In the genomic region with DNA sequence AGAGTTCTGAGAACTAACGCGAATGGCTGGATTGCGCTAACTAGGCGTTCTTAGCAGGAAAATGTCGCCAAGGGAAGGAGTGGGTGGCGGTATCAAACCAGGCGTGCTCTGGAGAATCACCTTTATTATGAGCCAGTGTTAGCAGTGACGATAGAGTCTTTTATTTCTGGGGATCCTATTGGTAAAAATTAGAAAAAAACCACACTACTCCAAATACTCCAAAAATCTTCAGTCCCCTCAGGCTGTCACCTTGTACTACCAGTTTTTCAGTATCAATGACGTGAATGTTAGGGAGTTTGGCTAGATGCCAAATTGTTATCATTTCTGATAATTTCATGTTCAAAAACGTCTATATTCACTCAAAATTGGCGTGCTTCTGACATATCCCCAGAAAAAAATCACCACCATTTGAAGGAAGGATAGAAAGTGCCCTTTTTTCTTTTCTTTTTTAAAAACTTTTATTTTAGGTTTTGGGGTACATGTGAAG, we compare ENCODE assay signal across 9 cellular contexts. TPM values are rescaled to one million over a fixed set of nuclear protein-coding genes. Genes with fewer than 3 reads are reported as not detected.
DNase-seq lines count a peak whose midpoint lies in the region; ATAC-seq and TF ChIP-seq lines count a peak whose summit lies in the region.
"Had no signal": no experiment of that assay in that cellular context is flagged by ENCODE, and none has a peak within 500 bp of the region (broad histone marks: within the 10 kb centered on the region; RNA-seq: fewer than 3 reads in every experiment).

No MANE protein-coding gene starts in this region.

- H3K27ac ChIP-seq in A673 (ENCODE audit: low read depth, low read length, poor library complexity, severe bottlenecking) = no peak overlapping the region

- H3K4me1 ChIP-seq in A673 (ENCODE audit: insufficient read depth, low read length, poor library complexity, severe bottlenecking) (peaks cover 7% of the 10 kb centered on the region), mononuclear cell (ENCODE audit: insufficient read depth, low read length) (no peaks in the 10 kb centered on the region)

- peaks cover 47% of the 10 kb centered on the region for H3K27me3 Mint-ChIP-seq in brain
- peaks cover 39% of the 10 kb centered on the region for H3K27me3 Mint-ChIP-seq in T-helper 2 cell treated with Interferon-gamma antibody and Interleukin-4, amounts not matched to agents 5 μg/mL and 100 μg/mL, for 36 hours (ENCODE audit: low read depth)

- H3K27ac Mint-ChIP-seq in brain = peak overlapping the region in 1 of 5 experiments; percentile 31
- no peak overlapping the region for H3K27ac Mint-ChIP-seq in T-helper 2 cell treated with Interferon-gamma antibody and Interleukin-4, amounts not matched to agents 5 μg/mL and 100 μg/mL, for 36 hours

- H3K9me3 ChIP-seq in A673 (ENCODE audit: low read depth, low read length, poor library complexity, severe bottlenecking) (no peaks in the 10 kb centered on the region), mononuclear cell (ENCODE audit: low read depth, low read length) (no peaks in the 10 kb centered on the region)

- intact Hi-C loops in A673 (cut with micrococcal nuclease; ENCODE audit: unreplicated experiment) = no loop called here

- peaks cover 15% of the 10 kb centered on the region for H3K4me1 Mint-ChIP-seq in brain
- no peaks in the 10 kb centered on the region for H3K4me1 Mint-ChIP-seq in T-helper 2 cell treated with Interferon-gamma antibody and Interleukin-4, amounts not matched to agents 5 μg/mL and 100 μg/mL, for 36 hours (ENCODE audit: low read depth)

- H3K27me3 ChIP-seq in A673 (replicated peaks; ENCODE audit: insufficient read depth, low read depth, low read length, poor library complexity) (peaks cover 39% of the 10 kb centered on the region), mononuclear cell (ENCODE audit: insufficient read depth, low read length) (peaks cover 36% of the 10 kb centered on the region)

- POLR2A ChIA-PET in A673 (lab: Charles Lee; ENCODE audit: low non-redundant PET) = interaction anchor here (0.7 kb wide), 1 partner anchor 224 kb away, joined by 3 read pairs; no protein-coding TSS in a partner anchor
- POLR2A ChIA-PET in HEK293T (lab: Yijun Ruan, JAX) = no interaction called here

- CTCF ChIA-PET in A673 (lab: Charles Lee) = no interaction called here
- CTCF ChIA-PET in HEK293T (lab: Yijun Ruan, JAX) = no interaction called here

- ATAC-seq in HG03457 (IDR thresholded peaks at IDR 0.05; ENCODE audit: unreplicated experiment) = no peak

- H3K4me3 ChIP-seq in A673 (ENCODE audit: low read depth, low read length, poor library complexity, severe bottlenecking) (peak overlapping the region; percentile 53), mononuclear cell (ENCODE audit: low read length) (peak overlapping the region; percentile 40)

- TF ChIP-seq CTCF in A673 (conservative IDR thresholded peaks at IDR 0.05; ENCODE audit: low read depth, low read length) (no peak), brain (conservative IDR thresholded peaks at IDR 0.05) (no peak)

- BruUV-seq in A673 (replicated peaks; lab: Mats Ljungman, UMichigan) = no TSS peak

- no peaks in the 10 kb centered on the region for H3K36me3 Mint-ChIP-seq in brain
- H3K36me3 Mint-ChIP-seq in T-helper 2 cell treated with Interferon-gamma antibody and Interleukin-4, amounts not matched to agents 5 μg/mL and 100 μg/mL, for 36 hours (ENCODE audit: low read depth) = no peaks in the 10 kb centered on the region

- peak overlapping the region; percentile 89 to 96 (median 93) for H3K4me3 Mint-ChIP-seq in brain
- no peak overlapping the region for H3K4me3 Mint-ChIP-seq in T-helper 2 cell treated with Interferon-gamma antibody and Interleukin-4, amounts not matched to agents 5 μg/mL and 100 μg/mL, for 36 hours

- no peaks in the 10 kb centered on the region for H3K36me3 ChIP-seq in A673 (ENCODE audit: insufficient read depth, low read length, poor library complexity, severe bottlenecking)

- H3K9me3 Mint-ChIP-seq in brain = peaks cover 0 to 6% (median 3%) of the 10 kb centered on the region in 5 experiments
- H3K9me3 Mint-ChIP-seq in T-helper 2 cell treated with Interferon-gamma antibody and Interleukin-4, amounts not matched to agents 5 μg/mL and 100 μg/mL, for 36 hours = no peaks in the 10 kb centered on the region

- DNase-seq in A673 (ENCODE audit: low spot score) (peak; percentile 4), HEK293T (ENCODE audit: extremely low spot score) (peak; percentile 12), GOT3 (lab: John Stamatoyannopoulos, UW) (no peak)
- DNase-seq in T-helper 2 cell treated with Interferon-gamma antibody and Interleukin-4, amounts not matched to agents 5 μg/mL and 100 μg/mL, for 36 hours (ENCODE audit: low spot score) = no peak
- no peak for DNase-seq in NK-92 treated with Interleukin-12 subunit alpha and Interleukin-12 subunit beta, amount 100 ng/mL, for 24 hours (lab: John Stamatoyannopoulos, UW)
- DNase-seq: amniotic stem cell had no signal

TF ChIP-seq in HEK293T, 16 proteins besides CTCF, POLR2A, EP300 and RAD21:
- no peak for TF ChIP-seq SUZ12 (IDR thresholded peaks at IDR 0.05)
- TF ChIP-seq CTBP1 (IDR thresholded peaks at IDR 0.05; ENCODE audit: borderline replicate concordance) = no peak
- no peak for TF ChIP-seq ARNT (IDR thresholded peaks at IDR 0.05)
- no peak for TF ChIP-seq BHLHE40 (IDR thresholded peaks at IDR 0.05; ENCODE audit: borderline replicate concordance)
- TF ChIP-seq PKNOX1 (IDR thresholded peaks at IDR 0.05) = no peak
- no peak for TF ChIP-seq ZNF384 (IDR thresholded peaks at IDR 0.05)
- TF ChIP-seq LEF1 (IDR thresholded peaks at IDR 0.05; ENCODE audit: borderline replicate concordance) = no peak

RNA-seq across cellular contexts. Expression of gene UGT8, which starts 1.5 kb away (rescaled TPM):
- total RNA-seq in A673 (2021) (1.2 and 1.8 TPM in 2 replicates), mononuclear cell (3.3 TPM)
- polyA plus RNA-seq in brain (ENCODE audit: insufficient read depth, low read depth, low replicate concordance) = 36.5 TPM

Comparison
In these comparisons a context has a peak if more than half of its experiments do, and no peak if none do; other contexts are left out.
1. DNase-seq: peak in A673 (single experiment) and HEK293T (single experiment); none in GOT3 (single experiment), T-helper 2 cell treated with Interferon-gamma antibody and Interleukin-4, amounts not matched to agents 5 μg/mL and 100 μg/mL, for 36 hours (single experiment) and NK-92 treated with Interleukin-12 subunit alpha and Interleukin-12 subunit beta, amount 100 ng/mL, for 24 hours (single experiment).